In genomic region chrX:9160698-9161329, GRCh38 we compare ENCODE assay signal across 19 cellular contexts.
DNase-seq lines count a peak whose midpoint lies in the region; ATAC-seq, FAIRE-seq and TF ChIP-seq lines count a peak whose summit lies in the region.
"Had no signal": no experiment of that assay in that cellular context is flagged by ENCODE, and none has a peak within 500 bp of the region (broad histone marks: within the 10 kb centered on the region; RNA-seq: fewer than 3 reads in every experiment).

No MANE protein-coding gene starts in this region.

- peaks cover 1% of the 10 kb centered on the region for H3K36me3 Mint-ChIP-seq in CD4-positive, alpha-beta T cell (ENCODE audit: low read depth)
- no peaks in the 10 kb centered on the region for H3K36me3 Mint-ChIP-seq in T-helper 17 cell (ENCODE audit: low read depth)
- peaks cover 7% of the 10 kb centered on the region for H3K36me3 Mint-ChIP-seq in activated naive CD8-positive, alpha-beta T cell treated with anti-CD3 and anti-CD28 coated beads, Interleukin-2, amount 50 U/mL, for 24 hours (ENCODE audit: low read depth)

- POLR2A ChIA-PET in A549 (lab: Yijun Ruan, JAX): no interaction called here
- POLR2A ChIA-PET in CD4-positive, alpha-beta T cell (lab: Charles Lee): no interaction called here

- ATAC-seq in A549: no peak
- ATAC-seq in CD4-positive, alpha-beta T cell (ENCODE audit: poor library complexity): peak; percentile 24
- ATAC-seq in T-helper 17 cell: peak; percentile 49
- ATAC-seq in activated naive CD8-positive, alpha-beta T cell treated with anti-CD3 and anti-CD28 coated beads, Interleukin-2, amount 50 U/mL, for 24 hours: no peak
- ATAC-seq in HG03457 (IDR thresholded peaks at IDR 0.05; ENCODE audit: unreplicated experiment): no peak

- TF ChIP-seq POLR2A in A549 (IDR thresholded peaks at IDR 0.05; ENCODE audit: low read length): no peak

- TF ChIP-seq RAD21 in A549 (conservative IDR thresholded peaks at IDR 0.05 in 1 of 2, IDR thresholded peaks at IDR 0.05 in 1 of 2): no peak

- no peak for TF ChIP-seq CTCF in A549 (IDR thresholded peaks at IDR 0.05)
- TF ChIP-seq CTCF in CD4-positive, alpha-beta T cell (IDR thresholded peaks at IDR 0.05): no peak

- CTCF ChIA-PET in A549 (lab: Yijun Ruan, JAX): interaction anchor here (1.3 kb wide), 1 partner anchor 127 kb away, joined by 4 read pairs; the partner anchor contains the start of gene FAM9B
- CTCF ChIA-PET in CD4-positive, alpha-beta T cell (lab: Charles Lee): interaction anchor here (1.4 kb wide), 1 partner anchor 11 kb away, joined by 3 read pairs; no protein-coding TSS in a partner anchor

- no peak overlapping the region for H3K4me2 ChIP-seq in A549
- H3K4me2 ChIP-seq: BLaER1 had no signal

- H3K27ac ChIP-seq in A549: peak overlapping the region in 1 of 2 experiments; percentile 41; a peak in 1 of 6 replicates
- no peak overlapping the region for H3K27ac ChIP-seq in CD4-positive, alpha-beta T cell (ENCODE audit: low read depth, low read length)
- H3K27ac ChIP-seq: BLaER1 had no signal

- no peak overlapping the region for H3K27ac Mint-ChIP-seq in CD4-positive, alpha-beta T cell
- H3K27ac Mint-ChIP-seq in T-helper 17 cell: peak overlapping the region; percentile 0
- H3K27ac Mint-ChIP-seq in activated naive CD8-positive, alpha-beta T cell treated with anti-CD3 and anti-CD28 coated beads, Interleukin-2, amount 50 U/mL, for 24 hours: peak overlapping the region; percentile 8

- FAIRE-seq in A549 (lab: Jason Lieb, UNC) (peak; percentile 89), urothelium cell line (lab: Jason Lieb, UNC) (no peak)

- DNase-seq in A549 (ENCODE audit: low read depth in 1 of 2, low spot score in 1 of 2) (no peak), T-helper 17 cell (no peak), urothelium cell line (ENCODE audit: low spot score) (no peak)
- no peak for DNase-seq in CD4-positive, alpha-beta T cell
- no peak for DNase-seq in activated naive CD8-positive, alpha-beta T cell treated with anti-CD3 and anti-CD28 coated beads, Interleukin-2, amount 50 U/mL, for 24 hours
- no peak for DNase-seq in stimulated activated naive CD4-positive, alpha-beta T cell (lab: John Stamatoyannopoulos, UW)
- DNase-seq: ACHN, DMS53, EL, GF-D8, Karpas-422, NCI-H1694, NCI-H2081, NCI-H2171, NCI-H524 treated with DMSO at 0.1 percent for 48 hours, NCI-H82, Right ventricle myocardium superior had no signal

- intact Hi-C loops in CD4-positive, alpha-beta T cell (cut with DNase I, micrococcal nuclease): loop anchor here (10.0 kb wide), 2 partner anchors 176 to 304 kb away; partner anchors contain the start of gene TBL1X (in 1 of the 2)

- no peaks in the 10 kb centered on the region for H3K27me3 Mint-ChIP-seq in CD4-positive, alpha-beta T cell
- no peaks in the 10 kb centered on the region for H3K27me3 Mint-ChIP-seq in T-helper 17 cell
- no peaks in the 10 kb centered on the region for H3K27me3 Mint-ChIP-seq in activated naive CD8-positive, alpha-beta T cell treated with anti-CD3 and anti-CD28 coated beads, Interleukin-2, amount 50 U/mL, for 24 hours

- H3K4me3 ChIP-seq in A549: no peak overlapping the region
- H3K4me3 ChIP-seq: BLaER1 had no signal

- 81% methylated on average over 4 of the region's 4 CpGs for WGBS in A549 (ENCODE audit: missing lambda C conversion rate)

- H3K9me3 Mint-ChIP-seq in CD4-positive, alpha-beta T cell: no peaks in the 10 kb centered on the region
- peaks cover 9% of the 10 kb centered on the region for H3K9me3 Mint-ChIP-seq in activated naive CD8-positive, alpha-beta T cell treated with anti-CD3 and anti-CD28 coated beads, Interleukin-2, amount 50 U/mL, for 24 hours

- no peaks in the 10 kb centered on the region for H3K27me3 ChIP-seq in CD4-positive, alpha-beta T cell (ENCODE audit: control insufficient read depth, insufficient read depth, low read length)
- H3K27me3 ChIP-seq: BLaER1 had no signal

- no peaks in the 10 kb centered on the region for H3K9me3 ChIP-seq in A549
- H3K9me3 ChIP-seq in CD4-positive, alpha-beta T cell (ENCODE audit: control insufficient read depth, low read length): no peaks in the 10 kb centered on the region
- H3K9me3 ChIP-seq in T-helper 17 cell (ENCODE audit: control insufficient read depth, low read length, poor library complexity, severe bottlenecking): no peaks in the 10 kb centered on the region

- no peak for TF ChIP-seq EP300 in A549 (IDR thresholded peaks at IDR 0.05)

- H3K4me1 ChIP-seq in A549: peaks cover 31% of the 10 kb centered on the region

- H3K4me1 Mint-ChIP-seq in CD4-positive, alpha-beta T cell (ENCODE audit: low read depth): peaks cover 16% of the 10 kb centered on the region
- H3K4me1 Mint-ChIP-seq in T-helper 17 cell: peaks cover 17% of the 10 kb centered on the region
- peaks cover 76% of the 10 kb centered on the region for H3K4me1 Mint-ChIP-seq in activated naive CD8-positive, alpha-beta T cell treated with anti-CD3 and anti-CD28 coated beads, Interleukin-2, amount 50 U/mL, for 24 hours

- no peak overlapping the region for H3K4me3 Mint-ChIP-seq in CD4-positive, alpha-beta T cell
- no peak overlapping the region for H3K4me3 Mint-ChIP-seq in T-helper 17 cell
- no peak overlapping the region for H3K4me3 Mint-ChIP-seq in activated naive CD8-positive, alpha-beta T cell treated with anti-CD3 and anti-CD28 coated beads, Interleukin-2, amount 50 U/mL, for 24 hours

TF ChIP-seq in A549, 52 proteins besides CTCF, POLR2A, EP300 and RAD21:
- TF ChIP-seq SREBF2 (IDR thresholded peaks at IDR 0.05) (no peak), RARB (CRISPR knock-in tag; IDR thresholded peaks at IDR 0.05) (no peak), SMC3 (IDR thresholded peaks at IDR 0.05) (no peak), REST (IDR thresholded peaks at IDR 0.05) (no peak), ZFP36 (IDR thresholded peaks at IDR 0.05; ENCODE audit: borderline replicate concordance, partially characterized antibody) (no peak), CBX2 (IDR thresholded peaks at IDR 0.05; ENCODE audit: borderline replicate concordance, low read depth) (no peak), PBX3 (IDR thresholded peaks at IDR 0.05) (no peak), HOXB5 (CRISPR knock-in tag; IDR thresholded peaks at IDR 0.05) (no peak), POLR2AphosphoS2 (conservative IDR thresholded peaks at IDR 0.05; ENCODE audit: low read length) (no peak), BHLHE40 (IDR thresholded peaks at IDR 0.05; ENCODE audit: low read depth, low read length) (no peak), TP53 (CRISPR knock-in tag; IDR thresholded peaks at IDR 0.05) (no peak), TFCP2L1 (CRISPR knock-in tag; IDR thresholded peaks at IDR 0.05) (no peak), HDAC2 (IDR thresholded peaks at IDR 0.05) (no peak)
- TF ChIP-seq, protein P1, sequence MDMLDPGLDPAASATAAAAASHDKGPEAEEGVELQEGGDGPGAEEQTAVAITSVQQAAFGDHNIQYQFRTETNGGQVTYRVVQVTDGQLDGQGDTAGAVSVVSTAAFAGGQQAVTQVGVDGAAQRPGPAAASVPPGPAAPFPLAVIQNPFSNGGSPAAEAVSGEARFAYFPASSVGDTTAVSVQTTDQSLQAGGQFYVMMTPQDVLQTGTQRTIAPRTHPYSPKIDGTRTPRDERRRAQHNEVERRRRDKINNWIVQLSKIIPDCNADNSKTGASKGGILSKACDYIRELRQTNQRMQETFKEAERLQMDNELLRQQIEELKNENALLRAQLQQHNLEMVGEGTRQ (IDR thresholded peaks at IDR 0.05): no peak
- TF ChIP-seq, protein P2, sequence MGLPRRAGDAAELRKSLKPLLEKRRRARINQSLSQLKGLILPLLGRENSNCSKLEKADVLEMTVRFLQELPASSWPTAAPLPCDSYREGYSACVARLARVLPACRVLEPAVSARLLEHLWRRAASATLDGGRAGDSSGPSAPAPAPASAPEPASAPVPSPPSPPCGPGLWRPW (IDR thresholded peaks at IDR 0.05): no peak

Comparison
In these comparisons a context has a peak if more than half of its experiments do, and no peak if none do; other contexts are left out.
1. ATAC-seq: peak in CD4-positive, alpha-beta T cell (single experiment) and T-helper 17 cell (single experiment); none in A549 (0 of 2), activated naive CD8-positive, alpha-beta T cell treated with anti-CD3 and anti-CD28 coated beads, Interleukin-2, amount 50 U/mL, for 24 hours (single experiment) and HG03457 (single experiment).